Comparison of ENCODE assay signal across 8 cellular contexts in the genomic region with DNA sequence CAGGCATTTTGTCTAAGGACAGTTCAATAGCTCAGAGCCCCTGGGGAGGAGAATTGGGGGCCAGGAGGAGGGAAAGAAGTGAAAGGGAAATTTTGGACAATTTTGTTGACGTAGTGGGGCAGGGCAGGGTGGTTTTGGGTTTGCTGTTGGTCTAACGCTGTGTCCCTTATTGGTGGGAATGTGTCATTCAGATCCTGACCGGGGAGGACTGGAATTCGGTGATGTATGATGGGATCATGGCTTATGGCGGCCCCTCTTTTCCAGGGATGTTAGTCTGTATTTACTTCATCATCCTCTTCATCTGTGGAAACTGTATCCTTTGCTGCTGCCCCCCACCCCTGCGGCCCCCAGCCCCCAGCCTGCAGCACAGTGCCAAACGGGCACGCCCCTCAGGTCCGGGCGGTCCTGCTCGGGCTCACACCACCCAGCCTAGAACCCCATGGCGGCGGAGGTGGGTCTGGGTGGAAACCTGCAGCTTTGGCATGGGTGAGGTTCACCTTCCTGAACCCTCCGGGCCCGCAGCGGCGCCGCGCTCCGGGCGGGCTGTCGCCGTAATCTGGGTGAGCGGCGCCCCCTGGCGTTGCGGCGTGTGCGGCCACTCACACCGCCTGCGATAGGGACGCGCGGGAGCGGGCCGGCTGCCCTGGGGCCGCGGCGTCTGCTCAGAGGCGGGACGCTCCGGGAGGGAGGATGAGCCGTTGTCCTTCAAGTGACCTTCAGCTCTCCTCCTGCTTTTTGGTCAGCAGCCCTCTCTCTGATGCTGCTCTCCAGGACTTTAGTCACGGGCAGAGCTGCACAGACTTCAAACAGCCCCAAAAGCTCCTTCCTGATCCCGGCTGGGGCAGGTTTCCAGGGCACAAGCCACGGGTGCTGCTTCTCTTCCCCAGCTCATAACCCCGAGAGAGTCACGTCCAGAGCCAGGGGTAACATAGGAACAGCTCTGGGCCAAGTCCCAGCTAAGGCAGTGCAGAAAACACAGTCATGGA.
A peak's percentile ranks its signal among the peaks of the same experiment; 100 is the strongest.
DNase-seq lines count a peak whose midpoint lies in the region; ATAC-seq and TF ChIP-seq lines count a peak whose summit lies in the region.

No MANE protein-coding gene starts in this region.

- DNase-seq in AG20443 (ENCODE audit: low spot score): peak; percentile 94
- peak; percentile 80 for DNase-seq in GM23248
- DNase-seq in NOMO-1 treated with DMSO at 0.1 percent for 48 hours (lab: John Stamatoyannopoulos, UW; ENCODE audit: unreplicated experiment): peak; percentile 56
- peak; percentile 50 for DNase-seq in activated T-helper 1 cell treated with anti-CD3 and anti-CD28 coated beads, Interleukin-12 subunit alpha, Interleukin-12 subunit beta, Interleukin-2, Interleukin-4 antibody, amounts not matched to agents 30 ng/mL and 10 ng/mL and 1 ng/mL, durations not matched to agents 14 hours and 24 hours and 36 hours (ENCODE audit: low spot score)
- peak; percentile 49 for DNase-seq in fibroblast of villous mesenchyme (ENCODE audit: low read depth)
- peak; percentile 76 for DNase-seq in neural crest cell (ENCODE audit: low read depth, low spot score)
- DNase-seq in upper lobe of right lung: peak; percentile 84

- H3K9me3 ChIP-seq in GM23248 (ENCODE audit: low read depth) (no peaks in the 10 kb centered on the region), upper lobe of right lung (no peaks in the 10 kb centered on the region)

- ATAC-seq in upper lobe of right lung (peak; percentile 93), GM21529 (IDR thresholded peaks at IDR 0.05; ENCODE audit: unreplicated experiment) (no peak)

- TF ChIP-seq CTCF in fibroblast of villous mesenchyme (IDR thresholded peaks at IDR 0.05; ENCODE audit: insufficient read depth, low read depth, low read length) (peak; percentile 75), neural crest cell (conservative IDR thresholded peaks at IDR 0.05) (peak; percentile 100), upper lobe of right lung (IDR thresholded peaks at IDR 0.05) (peak; percentile 88)

- H3K27ac ChIP-seq in GM23248 (no peak overlapping the region), upper lobe of right lung (no peak overlapping the region)

- H3K9me2 ChIP-seq in GM23248 (ENCODE audit: insufficient read depth): no peaks in the 10 kb centered on the region

- no peak overlapping the region for H3K27ac Mint-ChIP-seq in activated T-helper 1 cell treated with anti-CD3 and anti-CD28 coated beads, Interleukin-12 subunit alpha, Interleukin-12 subunit beta, Interleukin-2, Interleukin-4 antibody, amounts not matched to agents 30 ng/mL and 10 ng/mL and 1 ng/mL, durations not matched to agents 14 hours and 24 hours and 36 hours
- no peak overlapping the region for H3K27ac Mint-ChIP-seq in neural crest cell (ENCODE audit: unreplicated experiment)

- 0 out of 2 replicates have a peak overlapping the region, but pooled peaks have one; percentile 32 for H2AFZ ChIP-seq in GM23248

- H4K20me1 ChIP-seq in GM23248 (ENCODE audit: insufficient read depth): no peaks in the 10 kb centered on the region

- H3K4me2 ChIP-seq in GM23248 (ENCODE audit: unreplicated experiment): no peak overlapping the region

- H3K4me1 Mint-ChIP-seq in activated T-helper 1 cell treated with anti-CD3 and anti-CD28 coated beads, Interleukin-12 subunit alpha, Interleukin-12 subunit beta, Interleukin-2, Interleukin-4 antibody, amounts not matched to agents 30 ng/mL and 10 ng/mL and 1 ng/mL, durations not matched to agents 14 hours and 24 hours and 36 hours (ENCODE audit: low read depth): no peaks in the 10 kb centered on the region
- peaks cover 10% of the 10 kb centered on the region for H3K4me1 Mint-ChIP-seq in neural crest cell

- H3K9me3 Mint-ChIP-seq in activated T-helper 1 cell treated with anti-CD3 and anti-CD28 coated beads, Interleukin-12 subunit alpha, Interleukin-12 subunit beta, Interleukin-2, Interleukin-4 antibody, amounts not matched to agents 30 ng/mL and 10 ng/mL and 1 ng/mL, durations not matched to agents 14 hours and 24 hours and 36 hours: no peaks in the 10 kb centered on the region
- H3K9me3 Mint-ChIP-seq in neural crest cell: no peaks in the 10 kb centered on the region

- H3F3A ChIP-seq in GM23248 (ENCODE audit: insufficient read depth): peaks cover 3% of the 10 kb centered on the region; the same call in 1 of the 2 replicates

- H3K36me3 ChIP-seq in GM23248 (ENCODE audit: low read depth) (peaks cover 4% of the 10 kb centered on the region; the same call in 1 of the 2 replicates), upper lobe of right lung (no peaks in the 10 kb centered on the region)

- H3K9ac ChIP-seq in GM23248: no peak overlapping the region

- no peaks in the 10 kb centered on the region for H3K27me3 ChIP-seq in GM23248 (replicated peaks; ENCODE audit: insufficient read depth)
- H3K27me3 ChIP-seq in upper lobe of right lung: peaks cover 4% of the 10 kb centered on the region

- peaks cover 29% of the 10 kb centered on the region for H3K27me3 Mint-ChIP-seq in activated T-helper 1 cell treated with anti-CD3 and anti-CD28 coated beads, Interleukin-12 subunit alpha, Interleukin-12 subunit beta, Interleukin-2, Interleukin-4 antibody, amounts not matched to agents 30 ng/mL and 10 ng/mL and 1 ng/mL, durations not matched to agents 14 hours and 24 hours and 36 hours (ENCODE audit: insufficient read depth)
- H3K27me3 Mint-ChIP-seq in neural crest cell (ENCODE audit: low read depth): peaks cover 55% of the 10 kb centered on the region

- intact Hi-C loops in activated T-helper 1 cell treated with anti-CD3 and anti-CD28 coated beads, Interleukin-12 subunit alpha, Interleukin-12 subunit beta, Interleukin-2, Interleukin-4 antibody, amounts not matched to agents 30 ng/mL and 10 ng/mL and 1 ng/mL, durations not matched to agents 14 hours and 24 hours and 36 hours (cut with micrococcal nuclease): loop anchor here (1.0 to 10.0 kb wide), 6 partner anchors 108 to 786 kb away; no protein-coding TSS in a partner anchor
- intact Hi-C loops in upper lobe of right lung (cut with DNase I): loop anchor here (10.0 kb wide), 1 partner anchor 528 kb away; the partner anchor contains the start of gene CACNA1C

- WGBS in GM23248 (ENCODE audit: low coverage in 1 of 2, low lambda C conversion rate in 2 of 2, missing lambda C conversion rate in 2 of 2), 2 experiments: 8 to 11% methylated on average over 33 to 46 of the region's 48 CpGs

- H3K79me2 ChIP-seq in GM23248 (ENCODE audit: insufficient read depth): no peaks in the 10 kb centered on the region

- H3K4me3 Mint-ChIP-seq in activated T-helper 1 cell treated with anti-CD3 and anti-CD28 coated beads, Interleukin-12 subunit alpha, Interleukin-12 subunit beta, Interleukin-2, Interleukin-4 antibody, amounts not matched to agents 30 ng/mL and 10 ng/mL and 1 ng/mL, durations not matched to agents 14 hours and 24 hours and 36 hours: no peak overlapping the region
- H3K4me3 Mint-ChIP-seq in neural crest cell: peak overlapping the region; percentile 27

- H3K4me3 ChIP-seq in GM23248 (peak overlapping the region; percentile 43; the same call in 1 of the 2 replicates), fibroblast of villous mesenchyme (ENCODE audit: low read depth, low read length) (no peak overlapping the region), upper lobe of right lung (no peak overlapping the region)

- in situ Hi-C loops in GM23248 (cut with MboI): loop anchor here (25.0 kb wide), 3 partner anchors 521 to 921 kb away; partner anchors contain the start of genes CACNA1C and LRTM2

- H3K36me3 Mint-ChIP-seq in activated T-helper 1 cell treated with anti-CD3 and anti-CD28 coated beads, Interleukin-12 subunit alpha, Interleukin-12 subunit beta, Interleukin-2, Interleukin-4 antibody, amounts not matched to agents 30 ng/mL and 10 ng/mL and 1 ng/mL, durations not matched to agents 14 hours and 24 hours and 36 hours (ENCODE audit: low read depth): no peaks in the 10 kb centered on the region
- H3K36me3 Mint-ChIP-seq in neural crest cell (ENCODE audit: low read depth): no peaks in the 10 kb centered on the region

- H3K4me1 ChIP-seq in GM23248 (ENCODE audit: insufficient read depth) (no peaks in the 10 kb centered on the region), upper lobe of right lung (peaks cover 6% of the 10 kb centered on the region)
